In the genomic region with DNA sequence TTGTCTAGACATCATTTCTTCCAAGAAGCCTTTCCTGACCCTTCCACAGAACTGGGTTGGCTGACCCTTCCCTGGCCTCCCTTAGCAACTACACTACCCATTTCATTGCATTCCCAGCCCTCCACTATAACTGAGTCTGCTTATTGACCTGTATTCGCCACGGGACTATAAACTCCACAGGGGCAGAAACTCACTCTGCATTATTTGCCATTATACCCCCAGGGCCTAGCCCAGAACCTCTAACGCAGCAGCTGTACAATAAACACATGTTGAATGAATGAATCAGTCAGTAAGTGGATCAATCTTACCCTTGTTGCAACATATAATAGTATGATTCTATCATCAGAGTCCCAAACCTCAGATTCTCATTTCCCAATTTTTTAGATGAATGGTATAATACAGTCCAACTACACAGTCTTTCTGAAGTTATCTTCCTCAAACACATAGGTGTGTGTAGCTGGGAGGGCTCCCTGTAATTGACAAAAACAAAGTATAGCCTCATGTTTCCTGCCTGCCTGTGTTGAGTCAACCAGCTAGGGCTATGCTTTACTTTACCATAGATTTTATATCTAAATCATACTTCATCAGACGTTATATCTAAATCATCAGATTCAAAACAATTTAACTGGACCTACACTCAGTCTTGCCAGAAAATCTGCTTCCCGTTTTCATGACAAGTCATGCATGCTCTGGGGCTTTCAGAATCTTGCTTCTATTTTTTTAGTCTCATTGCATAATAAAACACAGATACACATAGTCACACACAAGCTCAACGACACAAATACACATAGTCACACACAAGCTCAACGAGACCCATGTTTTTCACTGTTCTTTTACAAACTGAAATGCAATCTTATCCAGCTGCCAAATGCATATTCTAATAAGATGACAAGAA, we compare ENCODE assay signal across 10 cellular contexts.
DNase-seq lines count a peak whose midpoint lies in the region; ATAC-seq and TF ChIP-seq lines count a peak whose summit lies in the region.
"Had no signal": no experiment of that assay in that cellular context is flagged by ENCODE, and none has a peak within 500 bp of the region (broad histone marks: within the 10 kb centered on the region; RNA-seq: fewer than 3 reads in every experiment).

No MANE protein-coding gene starts in this region.

- peak overlapping the region; percentile 67 for H3K4me3 Mint-ChIP-seq in HFFc6
- H3K4me3 Mint-ChIP-seq in T-helper 17 cell: no peak overlapping the region
- no peak overlapping the region for H3K4me3 Mint-ChIP-seq in natural killer cell treated with Interleukin-12 subunit alpha and Interleukin-12 subunit beta and Interleukin-15 and Interleukin-18, amount 100 ng/mL, for 72 hours
- H3K4me3 Mint-ChIP-seq: effector memory CD8-positive, alpha-beta T cell had no signal

- TF ChIP-seq CTCF in HFFc6 (IDR thresholded peaks at IDR 0.05): no peak
- no peak for TF ChIP-seq CTCF in heart right ventricle (IDR thresholded peaks at IDR 0.05)
- no peak for TF ChIP-seq CTCF in thoracic aorta (IDR thresholded peaks at IDR 0.05)

- peak overlapping the region in 9 of 10 donors; percentile 24 to 79 (median 64) for H3K27ac ChIP-seq in heart right ventricle
- peak overlapping the region in 1 of 2 donors; percentile 8 for H3K27ac ChIP-seq in thoracic aorta

- ATAC-seq in T-helper 17 cell (peak; percentile 27), heart right ventricle (peak; percentile 50 to 77 (median 64)), thoracic aorta (ENCODE audit: insufficient number of reproducible peaks, low FRiP score, low read depth) (peak; percentile 48), GM21825 (IDR thresholded peaks at IDR 0.05; ENCODE audit: unreplicated experiment) (no peak)
- no peak for ATAC-seq in natural killer cell treated with Interleukin-12 subunit alpha and Interleukin-12 subunit beta and Interleukin-15 and Interleukin-18, amount 100 ng/mL, for 72 hours
- ATAC-seq: effector memory CD8-positive, alpha-beta T cell had no signal

- WGBS in heart right ventricle, 2 donors: 63 to 72% methylated on average over 7 of the region's 7 CpGs

- DNase-seq in HFFc6 (peak; percentile 25), T-helper 17 cell (no peak), heart right ventricle (peak in 1 of 2 donors; percentile 9), thoracic aorta (ENCODE audit: low spot score) (no peak), epidermal melanocyte (ENCODE audit: insufficient read length, low spot score) (no peak)
- DNase-seq in natural killer cell treated with Interleukin-12 subunit alpha and Interleukin-12 subunit beta and Interleukin-15 and Interleukin-18, amount 100 ng/mL, for 72 hours (ENCODE audit: low spot score): no peak
- DNase-seq in stimulated activated CD4-positive, alpha-beta T cell treated with anti-CD3 and anti-CD28 coated beads, Interleukin-4, amount 100 ng/mL, for 24 hours: no peak
- DNase-seq: effector memory CD8-positive, alpha-beta T cell; NCI-H146 had no signal

- H3K4me1 Mint-ChIP-seq in HFFc6 (ENCODE audit: low read depth) (peaks cover 33% of the 10 kb centered on the region), T-helper 17 cell (no peaks in the 10 kb centered on the region)
- no peaks in the 10 kb centered on the region for H3K4me1 Mint-ChIP-seq in natural killer cell treated with Interleukin-12 subunit alpha and Interleukin-12 subunit beta and Interleukin-15 and Interleukin-18, amount 100 ng/mL, for 72 hours (ENCODE audit: low read depth in 2 of 2)

- peak overlapping the region; percentile 78 for H3K27ac Mint-ChIP-seq in HFFc6
- no peak overlapping the region for H3K27ac Mint-ChIP-seq in T-helper 17 cell
- H3K27ac Mint-ChIP-seq in natural killer cell treated with Interleukin-12 subunit alpha and Interleukin-12 subunit beta and Interleukin-15 and Interleukin-18, amount 100 ng/mL, for 72 hours: no peak overlapping the region
- H3K27ac Mint-ChIP-seq: effector memory CD8-positive, alpha-beta T cell had no signal

- H3K4me3 ChIP-seq in heart right ventricle: no peak overlapping the region
- no peak overlapping the region for H3K4me3 ChIP-seq in thoracic aorta

- H3K9me3 Mint-ChIP-seq in HFFc6: 0 out of 2 replicates have a peak, but pooled peaks cover 3% of the 10 kb centered on the region
- H3K9me3 Mint-ChIP-seq in natural killer cell treated with Interleukin-12 subunit alpha and Interleukin-12 subunit beta and Interleukin-15 and Interleukin-18, amount 100 ng/mL, for 72 hours: no peaks in the 10 kb centered on the region
- H3K9me3 Mint-ChIP-seq: effector memory CD8-positive, alpha-beta T cell had no signal

- intact Hi-C loops in heart right ventricle (cut with DNase I): loop anchor here in 1 of 10 donors (10.0 kb wide), 1 partner anchor 50 kb away; no protein-coding TSS in a partner anchor

- H3K36me3 ChIP-seq in heart right ventricle (no peaks in the 10 kb centered on the region), thoracic aorta (no peaks in the 10 kb centered on the region)

- H3K27me3 ChIP-seq in heart right ventricle (no peaks in the 10 kb centered on the region), thoracic aorta (replicated peaks; ENCODE audit: insufficient read depth) (no peaks in the 10 kb centered on the region)

- H3K9me3 ChIP-seq in T-helper 17 cell (ENCODE audit: control insufficient read depth, low read length, poor library complexity, severe bottlenecking): no peaks in the 10 kb centered on the region
- peaks cover 0 to 14% (median 0%) of the 10 kb centered on the region in 11 donors for H3K9me3 ChIP-seq in heart right ventricle
- H3K9me3 ChIP-seq in thoracic aorta: no peaks in the 10 kb centered on the region

- peaks cover 0 to 4% (median 0%) of the 10 kb centered on the region in 9 donors for H3K4me1 ChIP-seq in heart right ventricle
- peaks cover 0 to 18% of the 10 kb centered on the region in 2 donors for H3K4me1 ChIP-seq in thoracic aorta (ENCODE audit: control insufficient read depth in 1 of 2, low read depth in 2 of 2)

- H3K27me3 Mint-ChIP-seq in HFFc6 (ENCODE audit: insufficient read depth) (no peaks in the 10 kb centered on the region), T-helper 17 cell (peaks cover 15% of the 10 kb centered on the region)
- H3K27me3 Mint-ChIP-seq in natural killer cell treated with Interleukin-12 subunit alpha and Interleukin-12 subunit beta and Interleukin-15 and Interleukin-18, amount 100 ng/mL, for 72 hours: peaks cover 12 to 22% of the 10 kb centered on the region in 2 donors

- H3K36me3 Mint-ChIP-seq in HFFc6 (ENCODE audit: low read depth) (peaks cover 5% of the 10 kb centered on the region), T-helper 17 cell (ENCODE audit: low read depth) (no peaks in the 10 kb centered on the region)
- no peaks in the 10 kb centered on the region for H3K36me3 Mint-ChIP-seq in natural killer cell treated with Interleukin-12 subunit alpha and Interleukin-12 subunit beta and Interleukin-15 and Interleukin-18, amount 100 ng/mL, for 72 hours

Comparison
In these comparisons a context has a peak if more than half of its experiments do, and no peak if none do; other contexts are left out.
1. ATAC-seq: peak in T-helper 17 cell (single experiment), heart right ventricle (8 of 8) and thoracic aorta (single experiment); none in natural killer cell treated with Interleukin-12 subunit alpha and Interleukin-12 subunit beta and Interleukin-15 and Interleukin-18, amount 100 ng/mL, for 72 hours (0 of 2) and GM21825 (single experiment).